Comparison of ENCODE assay signal across 8 cellular contexts in the genomic region with DNA sequence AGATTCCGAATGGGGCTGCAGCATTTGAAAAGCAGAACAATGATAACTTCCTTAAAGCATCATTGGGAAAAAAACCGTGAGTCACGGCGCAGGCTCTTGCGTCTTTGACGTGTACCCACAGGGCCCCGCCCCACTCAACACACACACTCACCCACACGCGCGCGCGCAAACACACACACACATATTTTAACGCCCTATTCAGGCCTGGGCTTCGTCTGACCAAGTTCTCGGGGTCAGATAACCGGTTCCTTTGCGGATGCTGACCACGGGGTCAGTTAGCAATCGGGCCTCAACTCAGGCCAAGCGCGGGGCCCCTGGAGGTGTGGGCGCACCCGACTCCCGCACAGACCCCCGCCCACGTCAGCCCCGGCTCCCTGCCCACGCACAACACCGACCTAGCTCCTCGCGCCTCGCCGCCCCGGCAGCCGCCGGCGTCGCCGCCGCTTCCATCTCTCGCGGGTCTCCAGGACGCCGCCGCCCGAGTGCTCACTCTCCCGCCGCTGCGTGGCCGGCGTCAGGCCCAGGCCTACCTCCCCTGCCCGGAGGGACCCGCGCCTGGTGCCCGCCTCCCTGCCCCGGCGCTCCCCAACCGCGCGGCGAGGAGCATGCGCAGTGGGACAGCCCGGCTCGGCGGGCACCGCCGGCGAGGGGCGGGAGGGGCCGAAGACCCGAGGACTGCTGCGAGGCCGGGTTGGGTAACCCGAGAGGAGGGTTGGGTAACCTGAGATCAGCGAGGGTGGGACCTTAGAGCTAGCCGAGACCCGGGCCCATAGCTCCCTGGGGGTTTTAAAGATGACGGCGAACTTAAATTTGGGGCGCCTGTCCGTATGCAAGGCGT. TPM values are rescaled to one million over a fixed set of nuclear protein-coding genes. Genes with fewer than 3 reads are reported as not detected.
DNase-seq lines count a peak whose midpoint lies in the region; ATAC-seq, FAIRE-seq and TF ChIP-seq lines count a peak whose summit lies in the region.

A gene (minus strand): TSS at position 609 of the 838 bp plus-strand sequence. CDS start 159 bp downstream, at position 450.

- peak; percentile 69 to 89 for TF ChIP-seq POLR2A in thyroid gland (IDR thresholded peaks at IDR 0.05)

- H3K36me3 ChIP-seq in pancreas (no peaks in the 10 kb centered on the region), thyroid gland (no peaks in the 10 kb centered on the region)

- peak; percentile 86 for DNase-seq in GM10248 (ENCODE audit: extremely low spot score)
- peak; percentile 89 for DNase-seq in NCI-H1092 (lab: John Stamatoyannopoulos, UW)
- DNase-seq in SKM-1 treated with dmso at 0.1 percent for 144 hours (lab: John Stamatoyannopoulos, UW; ENCODE audit: unreplicated experiment) = peak; percentile 92
- DNase-seq in activated naive CD8-positive, alpha-beta T cell treated with anti-CD3 and anti-CD28 coated beads, Interleukin-2, amount 50 U/mL, for 16 hours (ENCODE audit: low read depth, low spot score) = peak; percentile 70
- DNase-seq in Right ventricle myocardium superior = peak; percentile 94
- peak; percentile 83 to 91 (median 86) for DNase-seq in pancreas
- DNase-seq in thyroid gland = peak; percentile 92

- H3K9me3 ChIP-seq in pancreas (no peaks in the 10 kb centered on the region), thyroid gland (no peaks in the 10 kb centered on the region)

- intact Hi-C loops in Right ventricle myocardium superior (cut with DNase I) (no loop called here), pancreas (cut with DNase I) (no loop called here), thyroid gland (cut with DNase I) (no loop called here)

- CTCF ChIA-PET in GM10248 (lab: Yijun Ruan, JAX) = interaction anchor here (0.7 to 2.1 kb wide), 4 partner anchors 15 to 37 kb away, joined by 3 to 5 read pairs (median 3); no protein-coding TSS in a partner anchor

- peak; percentile 23 for FAIRE-seq in pancreas (lab: Jason Lieb, UNC)

- 0 to 1% methylated on average over 77 to 82 of the region's 82 CpGs for WGBS in pancreas, 2 donors
- 1% methylated on average over 37 to 44 of the region's 82 CpGs for WGBS in thyroid gland, 2 donors

- ATAC-seq in HG02588 (IDR thresholded peaks at IDR 0.05; ENCODE audit: unreplicated experiment) (peak; percentile 91), Right ventricle myocardium superior (ENCODE audit: poor library complexity) (peak; percentile 99), pancreas (peak; percentile 94 to 97 (median 96))

- POLR2A ChIA-PET in GM10248 (lab: Yijun Ruan, JAX) = no interaction called here

- H3K4me1 ChIP-seq in pancreas = no peaks in the 10 kb centered on the region
- peaks cover 0 to 5% of the 10 kb centered on the region in 2 donors for H3K4me1 ChIP-seq in thyroid gland

- H3K27me3 ChIP-seq in pancreas (no peaks in the 10 kb centered on the region), thyroid gland (no peaks in the 10 kb centered on the region)

- TF ChIP-seq CTCF in GM10248 (IDR thresholded peaks at IDR 0.05; ENCODE audit: control extremely low read depth, extremely low read depth, low read depth, missing control alignments) = no peak
- TF ChIP-seq CTCF in pancreas (IDR thresholded peaks at IDR 0.05) = no peak
- no peak for TF ChIP-seq CTCF in thyroid gland (IDR thresholded peaks at IDR 0.05)

- H3K4me3 ChIP-seq in pancreas (peak within 1 kb of the TSS; percentile 55 to 85 (median 66)), thyroid gland (replicated peaks in 1 of 3) (peak within 1 kb of the TSS; percentile 82 to 83 (median 82))

- H3K27ac ChIP-seq in pancreas = peak within 1 kb of the TSS; percentile 78 to 97 (median 89)
- H3K27ac ChIP-seq in thyroid gland = peak within 1 kb of the TSS; percentile 92 to 98 (median 96)

RNA-seq across cellular contexts. Expression of the gene that starts here (rescaled TPM):
- 7.3 TPM for total RNA-seq in Right ventricle myocardium superior
- total RNA-seq in pancreas = 1 to 10 TPM; 4.4 to 10.0 (median 5.1) TPM
- polyA plus RNA-seq in pancreas = 1 to 10 TPM; 1.8 to 8.0 TPM
- 10 to 100 TPM; 24.8 to 50.2 (median 39.2) TPM for total RNA-seq in thyroid gland

Comparison
In these comparisons a context has a peak if more than half of its experiments do, and no peak if none do; other contexts are left out.
1. Peak in every context shown above with its lines: DNase-seq, ATAC-seq, H3K4me3 ChIP-seq and H3K27ac ChIP-seq.